Comparison of ENCODE assay signal across 1 cellular context in the genomic region with DNA sequence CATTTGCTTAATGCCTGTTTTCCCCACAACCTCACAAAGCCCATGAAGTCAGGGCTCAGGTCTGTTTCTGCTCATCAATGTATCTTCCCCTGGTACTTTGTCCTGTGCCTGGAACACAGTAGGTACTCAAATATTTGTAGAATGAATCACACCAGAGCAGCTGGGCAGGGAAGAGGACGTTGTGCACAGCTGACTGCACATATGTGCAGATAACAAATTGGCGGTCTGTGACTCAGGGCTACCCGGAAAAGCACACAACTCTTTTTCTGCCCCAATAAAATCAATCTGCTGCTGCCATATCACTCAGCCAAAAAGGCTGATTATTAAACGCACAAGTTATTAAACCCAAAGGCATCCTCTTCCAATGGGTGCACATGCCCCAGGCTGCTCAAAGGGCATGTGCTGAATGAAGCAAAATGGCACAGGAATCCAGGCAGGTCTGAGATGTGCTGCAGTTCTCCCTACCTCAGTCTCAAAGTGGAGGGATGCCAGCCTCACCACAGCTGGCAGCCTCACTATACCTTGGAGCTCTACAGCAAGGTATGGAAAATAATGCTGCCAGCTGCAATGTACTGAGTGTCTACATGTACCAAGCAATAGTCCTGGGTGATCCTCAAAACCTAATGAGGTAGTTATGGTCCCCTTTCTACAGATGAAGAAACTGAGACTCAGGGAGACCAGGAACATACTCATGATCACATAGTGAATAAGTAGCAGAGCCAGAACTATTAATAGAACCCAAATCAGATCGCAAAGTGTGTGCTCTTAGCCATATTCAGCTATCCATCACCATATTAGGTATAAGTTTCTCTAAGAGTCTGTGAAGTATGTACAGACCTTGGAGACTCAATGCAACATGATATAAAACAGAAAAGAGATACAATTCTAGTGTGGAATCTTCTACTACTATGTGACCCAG.
TF ChIP-seq lines count a peak whose summit lies in the region.

No MANE protein-coding gene starts in this region.

TF ChIP-seq in IMR-90, 13 proteins besides CTCF, POLR2A, EP300 and RAD21 (continued from another document):
- TF ChIP-seq, protein P1, sequence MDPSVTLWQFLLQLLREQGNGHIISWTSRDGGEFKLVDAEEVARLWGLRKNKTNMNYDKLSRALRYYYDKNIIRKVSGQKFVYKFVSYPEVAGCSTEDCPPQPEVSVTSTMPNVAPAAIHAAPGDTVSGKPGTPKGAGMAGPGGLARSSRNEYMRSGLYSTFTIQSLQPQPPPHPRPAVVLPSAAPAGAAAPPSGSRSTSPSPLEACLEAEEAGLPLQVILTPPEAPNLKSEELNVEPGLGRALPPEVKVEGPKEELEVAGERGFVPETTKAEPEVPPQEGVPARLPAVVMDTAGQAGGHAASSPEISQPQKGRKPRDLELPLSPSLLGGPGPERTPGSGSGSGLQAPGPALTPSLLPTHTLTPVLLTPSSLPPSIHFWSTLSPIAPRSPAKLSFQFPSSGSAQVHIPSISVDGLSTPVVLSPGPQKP (IDR thresholded peaks at IDR 0.05; ENCODE audit: borderline replicate concordance, low read depth, low read length), result no peak
- TF ChIP-seq CHD1 (IDR thresholded peaks at IDR 0.05; ENCODE audit: low read depth, low read length), result no peak
- no peak for TF ChIP-seq SMC3 (IDR thresholded peaks at IDR 0.05; ENCODE audit: low read depth, low read length)
- TF ChIP-seq NFE2L2 (IDR thresholded peaks at IDR 0.05; ENCODE audit: low read depth, low read length), result no peak
- no peak for TF ChIP-seq BHLHE40 (IDR thresholded peaks at IDR 0.05; ENCODE audit: low read depth, low read length)
